1 cellular context compared by ENCODE assay signal in the genomic region with DNA sequence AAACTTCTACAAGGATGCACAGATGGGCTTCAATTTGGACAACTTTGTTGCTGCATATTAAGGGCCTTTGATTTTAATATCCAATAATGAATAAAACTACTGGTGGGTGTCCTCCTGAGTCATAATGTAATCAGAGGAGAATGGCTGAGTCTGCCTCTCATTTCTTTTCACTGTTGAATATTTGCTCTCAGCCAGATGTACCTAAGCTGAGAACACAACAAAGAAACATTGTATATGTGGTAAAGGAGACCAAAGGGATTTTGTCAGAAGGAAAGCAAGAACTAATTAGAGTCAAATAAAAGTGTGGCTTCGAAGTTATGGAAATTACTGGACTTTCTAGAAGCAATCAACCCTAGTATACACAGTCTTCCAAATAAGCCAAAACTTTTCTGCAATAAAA.
TF ChIP-seq lines count a peak whose summit lies in the region.

No MANE protein-coding gene starts in this region.

TF ChIP-seq in GM12878, 131 proteins besides CTCF, POLR2A, EP300 and RAD21:
- TF ChIP-seq MTA2 (IDR thresholded peaks at IDR 0.05; ENCODE audit: low read depth): peak; percentile 65
- TF ChIP-seq NFYA (IDR thresholded peaks at IDR 0.05; ENCODE audit: borderline replicate concordance, low read depth, low read length): no peak
- 0 out of 2 replicates have a peak, but pooled peaks have one; percentile 36 for TF ChIP-seq BCL11A (IDR thresholded peaks at IDR 0.05; ENCODE audit: low read depth, low read length)
- no peak for TF ChIP-seq CBX5 (IDR thresholded peaks at IDR 0.05; ENCODE audit: low read depth)
- TF ChIP-seq IKZF2 (IDR thresholded peaks at IDR 0.05): peak in 1 of 2 experiments; percentile 16; a peak in 1 of 4 replicates
